Comparison of ENCODE assay signal across 15 cellular contexts in genomic region chr6:34332255-34333198, GRCh38. TPM values are rescaled to one million over a fixed set of nuclear protein-coding genes. Genes with fewer than 3 reads are reported as not detected.
DNase-seq lines count a peak whose midpoint lies in the region; ATAC-seq lines count a peak whose summit lies in the region.
"Had no signal": no experiment of that assay in that cellular context is flagged by ENCODE, and none has a peak within 500 bp of the region (broad histone marks: within the 10 kb centered on the region; RNA-seq: fewer than 3 reads in every experiment).

No MANE protein-coding gene starts in this region.

- DNase-seq in OCI-M1 (lab: John Stamatoyannopoulos, UW) (peak; percentile 42), left lobe of liver (ENCODE audit: low spot score) (no peak), Ammon's horn (ENCODE audit: low spot score) (no peak), H7 (no peak), SK-N-DZ (ENCODE audit: low spot score) (no peak)
- DNase-seq: activated CD4-positive, alpha-beta memory T cell treated with anti-CD3 and anti-CD28 coated beads, Interleukin-2, amount 10 ng/mL, durations not matched to agents 7 days and 5 days; activated naive CD4-positive, alpha-beta T cell; effector CD8-positive, alpha-beta T cell; mesenchymal stem cell; MG63; nucleus accumbens had no signal

- H3K9me3 ChIP-seq in BLaER1: 0 out of 2 replicates have a peak, but pooled peaks cover 3% of the 10 kb centered on the region
- H3K9me3 ChIP-seq: MG63 had no signal

- H4K20me1 ChIP-seq in BLaER1: peaks cover 41% of the 10 kb centered on the region

- H3K4me1 ChIP-seq in BLaER1: peaks cover 46% of the 10 kb centered on the region

- H3K27ac ChIP-seq in BLaER1: peak overlapping the region; percentile 24; the same call in 1 of the 2 replicates
- H3K27ac ChIP-seq: skin epidermis had no signal

- peak overlapping the region; percentile 65 for H3K4me2 ChIP-seq in BLaER1

- H3K36me3 ChIP-seq in BLaER1 (peaks cover 48% of the 10 kb centered on the region), H7 (replicated peaks; ENCODE audit: control insufficient read depth, insufficient read depth, low read length) (no peaks in the 10 kb centered on the region)

- H3K4me3 ChIP-seq in BLaER1 (no peak overlapping the region), H7 (ENCODE audit: insufficient read depth, low read depth, low read length) (no peak overlapping the region)
- H3K4me3 ChIP-seq: MG63, skin epidermis had no signal

- H3K9ac ChIP-seq in BLaER1: no peak overlapping the region

- ATAC-seq in HG03196 (IDR thresholded peaks at IDR 0.05; ENCODE audit: unreplicated experiment): peak; percentile 69
- ATAC-seq in left lobe of liver: peak; percentile 23
- no peak for ATAC-seq in GM21526 (IDR thresholded peaks at IDR 0.05; ENCODE audit: low FRiP score, unreplicated experiment)

- H3K27me3 ChIP-seq in BLaER1: no peaks in the 10 kb centered on the region
- no peaks in the 10 kb centered on the region for H3K27me3 ChIP-seq in H7 (ENCODE audit: control insufficient read depth, insufficient read depth, low read length)
- H3K27me3 ChIP-seq: MG63 had no signal

RNA-seq across cellular contexts. Expression of gene NUDT3, which starts 59.9 kb away (rescaled TPM):
- 16.6 TPM for total RNA-seq in left lobe of liver
- 28.0 and 32.3 TPM in 2 replicates for total RNA-seq in H7 (2014; rRNA removed; shearing (Covaris generic))
- polyA plus RNA-seq in SK-N-DZ (2014; cell fraction: cytosol; rRNA removed): 32.5 and 39.5 TPM in 2 replicates
- polyA plus RNA-seq in SK-N-DZ (2014; cell fraction: nucleus; rRNA removed): 38.4 and 47.8 TPM in 2 replicates
